In genomic region chr15:101138913-101139880, GRCh38 we compare ENCODE assay signal across 11 cellular contexts.
A peak's percentile ranks its signal among the peaks of the same experiment; 100 is the strongest.
DNase-seq lines count a peak whose midpoint lies in the region; ATAC-seq lines count a peak whose summit lies in the region.
"Had no signal": no experiment of that assay in that cellular context is flagged by ENCODE, and none has a peak within 500 bp of the region (broad histone marks: within the 10 kb centered on the region; RNA-seq: fewer than 3 reads in every experiment).

No MANE protein-coding gene starts in this region.

- DNase-seq in NCI-H1417 (lab: John Stamatoyannopoulos, UW): peak in 2 of 3 experiments; percentile 12 to 81
- DNase-seq in NCI-H1417 treated with DMSO at 0.1 percent for 48 hours (lab: John Stamatoyannopoulos, UW): no peak
- DNase-seq in SJCRH30: peak; percentile 71 to 85
- no peak for DNase-seq in SIG-M5 treated with dmso at 0.1 percent for 504 hours (lab: John Stamatoyannopoulos, UW; ENCODE audit: unreplicated experiment)
- DNase-seq in RKO (ENCODE audit: low spot score): no peak
- DNase-seq in HuH-7.5 (ENCODE audit: low spot score): no peak
- DNase-seq: activated effector memory CD4-positive, alpha-beta T cell treated with anti-CD3 and anti-CD28 coated beads, Interleukin-2, amount 50 U/mL, for 16 hours had no signal

- peaks cover 30% of the 10 kb centered on the region for H3K4me1 ChIP-seq in SJCRH30

- peak overlapping the region; percentile 48 for H3K27ac Mint-ChIP-seq in stimulated activated memory B cell treated with anti-CD40 and anti-IgM and Interleukin-4, amounts not matched to agents 10 μg/mL and 1 μg/mL and 100 μg/mL, for 72 hours

- peaks cover 8% of the 10 kb centered on the region for H3K9me3 ChIP-seq in SJCRH30 (replicated peaks)

- peak overlapping the region; percentile 19; the same call in 1 of the 2 replicates for H3K4me3 ChIP-seq in SJCRH30

- H3K4me1 Mint-ChIP-seq in stimulated activated memory B cell treated with anti-CD40 and anti-IgM and Interleukin-4, amounts not matched to agents 10 μg/mL and 1 μg/mL and 100 μg/mL, for 72 hours: peaks cover 51% of the 10 kb centered on the region

- H3K27me3 ChIP-seq in SJCRH30: no peaks in the 10 kb centered on the region

- no peaks in the 10 kb centered on the region for H3K27me3 Mint-ChIP-seq in stimulated activated memory B cell treated with anti-CD40 and anti-IgM and Interleukin-4, amounts not matched to agents 10 μg/mL and 1 μg/mL and 100 μg/mL, for 72 hours

- H3K36me3 ChIP-seq in SJCRH30: no peaks in the 10 kb centered on the region

- H3K27ac ChIP-seq in SJCRH30: peak overlapping the region; percentile 60
- H3K27ac ChIP-seq: 22Rv1 had no signal

- ATAC-seq in HG03064 (IDR thresholded peaks at IDR 0.05; ENCODE audit: low read depth, unreplicated experiment): peak; percentile 36
- peak; percentile 37 for ATAC-seq in stimulated activated memory B cell treated with anti-CD40 and anti-IgM and Interleukin-4, amounts not matched to agents 10 μg/mL and 1 μg/mL and 100 μg/mL, for 72 hours
- ATAC-seq: Panc1 had no signal

- H3K9me3 Mint-ChIP-seq in stimulated activated memory B cell treated with anti-CD40 and anti-IgM and Interleukin-4, amounts not matched to agents 10 μg/mL and 1 μg/mL and 100 μg/mL, for 72 hours: peaks cover 9% of the 10 kb centered on the region

- no peaks in the 10 kb centered on the region for H3K36me3 Mint-ChIP-seq in stimulated activated memory B cell treated with anti-CD40 and anti-IgM and Interleukin-4, amounts not matched to agents 10 μg/mL and 1 μg/mL and 100 μg/mL, for 72 hours

- no peak overlapping the region for H3K4me3 Mint-ChIP-seq in stimulated activated memory B cell treated with anti-CD40 and anti-IgM and Interleukin-4, amounts not matched to agents 10 μg/mL and 1 μg/mL and 100 μg/mL, for 72 hours

Comparison
In these comparisons a context has a peak if more than half of its experiments do, and no peak if none do; other contexts are left out.
1. DNase-seq: peak in NCI-H1417 (2 of 3) and SJCRH30 (2 of 2); none in NCI-H1417 treated with DMSO at 0.1 percent for 48 hours (single experiment), SIG-M5 treated with dmso at 0.1 percent for 504 hours (single experiment), RKO (single experiment) and HuH-7.5 (single experiment).